ENCODE assay signal across 8 cellular contexts in genomic region chr21:39313457-39314154, GRCh38. TPM values are rescaled to one million over a fixed set of nuclear protein-coding genes. Genes with fewer than 3 reads are reported as not detected.
A peak's percentile ranks its signal among the peaks of the same experiment; 100 is the strongest.
DNase-seq lines count a peak whose midpoint lies in the region; ATAC-seq and TF ChIP-seq lines count a peak whose summit lies in the region.

BRWD1 (minus strand) TSS chr21:39313632; CDS start chr21:39313491, 141 bp downstream.

- POLR2A ChIA-PET in RWPE1 (lab: Yijun Ruan, JAX; ENCODE audit: low non-redundant PET): interaction anchor here (0.6 kb wide), 1 partner anchor 47 kb away, joined by 3 read pairs; no protein-coding TSS in a partner anchor

- WGBS in stomach, 5 donors: 0 to 1% (median 0%) methylated on average over 38 to 97 of the region's 101 CpGs

- TF ChIP-seq CTCF in RWPE1 (conservative IDR thresholded peaks at IDR 0.05; ENCODE audit: low read depth): no peak
- peak; percentile 56 for TF ChIP-seq CTCF in neural cell (IDR thresholded peaks at IDR 0.05; ENCODE audit: poor library complexity, severe bottlenecking)
- TF ChIP-seq CTCF in stomach (IDR thresholded peaks at IDR 0.05): peak in 4 of 7 experiments; percentile 18 to 36 (median 25)

- TF ChIP-seq EP300 in neural cell (conservative IDR thresholded peaks at IDR 0.05; ENCODE audit: poor library complexity, severe bottlenecking) (peak; percentile 93), stomach (IDR thresholded peaks at IDR 0.05) (no peak)

- peak in 1 of 4 donors; percentile 55 for TF ChIP-seq POLR2A in stomach (IDR thresholded peaks at IDR 0.05)

- H3K9me3 ChIP-seq in neural cell (ENCODE audit: low read length): no peaks in the 10 kb centered on the region
- no peaks in the 10 kb centered on the region for H3K9me3 ChIP-seq in stomach

- peak; percentile 58 for TF ChIP-seq RAD21 in neural cell (conservative IDR thresholded peaks at IDR 0.05)

- no peaks in the 10 kb centered on the region for H3K36me3 ChIP-seq in neural cell (ENCODE audit: insufficient read depth, low read length)
- H3K36me3 ChIP-seq in stomach: peaks cover 3 to 31% (median 26%) of the 10 kb centered on the region in 4 donors

- H3K79me2 ChIP-seq in neural cell (replicated peaks; ENCODE audit: insufficient read depth, low read length): peaks cover 36% of the 10 kb centered on the region

- intact Hi-C loops in stomach (cut with DNase I; ENCODE audit: low total_unique reads): no loop called here

- H4K20me1 ChIP-seq in neural cell (ENCODE audit: insufficient read depth): peaks cover 6% of the 10 kb centered on the region

- in situ Hi-C loops in KBM-7 (cut with MboI; ENCODE audit: low pct_unique_long_range_greater_than_20kb, low sequenced_read_pairs): no loop called here

- H3K4me2 ChIP-seq in neural cell (ENCODE audit: low read length): peak within 1 kb of the TSS; percentile 79

- H3K27me3 ChIP-seq in neural cell (ENCODE audit: insufficient read depth, low read depth, low read length) (no peaks in the 10 kb centered on the region), stomach (no peaks in the 10 kb centered on the region)

- peaks cover 17 to 57% (median 38%) of the 10 kb centered on the region in 4 donors for H3K4me1 ChIP-seq in stomach

- CTCF ChIA-PET in RWPE1 (lab: Yijun Ruan, JAX): interaction anchor here (0.7 to 1.9 kb wide), 2 partner anchors 27 to 32 kb away, joined by 3 to 8 read pairs; no protein-coding TSS in a partner anchor

- peak within 1 kb of the TSS; percentile 97 for H3K4me3 ChIP-seq in neural cell (ENCODE audit: low read length)
- peak within 1 kb of the TSS; percentile 70 to 95 (median 94) for H3K4me3 ChIP-seq in stomach

- peak; percentile 92 for DNase-seq in DMS153 treated with DMSO at 0.1 percent for 48 hours (lab: John Stamatoyannopoulos, UW; ENCODE audit: unreplicated experiment)
- DNase-seq in KBM-7: peak; percentile 86
- DNase-seq in RWPE1 (ENCODE audit: low spot score): peak; percentile 66
- DNase-seq in activated T-helper 9 cell treated with anti-CD3 and anti-CD28 coated beads, Interleukin-2, amount 50 U/mL, for 16 hours (ENCODE audit: low read depth): peak; percentile 60
- peak; percentile 45 for DNase-seq in fibroblast of the conjunctiva (ENCODE audit: low read depth)
- DNase-seq in stomach: peak; percentile 80

- H3K9me2 ChIP-seq in neural cell (ENCODE audit: insufficient read depth, low read length): no peaks in the 10 kb centered on the region

- H3K27ac ChIP-seq in RWPE1: peak within 1 kb of the TSS; percentile 95
- H3K27ac ChIP-seq in neural cell (ENCODE audit: low read length): peak within 1 kb of the TSS; percentile 97
- H3K27ac ChIP-seq in stomach: peak within 1 kb of the TSS; percentile 91 to 98 (median 97)

- peak within 1 kb of the TSS; percentile 85 for H2AFZ ChIP-seq in neural cell (ENCODE audit: low read depth, low read length)

- H3K9ac ChIP-seq in neural cell (ENCODE audit: low read length): peak within 1 kb of the TSS; percentile 99

- peak; percentile 60 for ATAC-seq in GM21528 (IDR thresholded peaks at IDR 0.05; ENCODE audit: low FRiP score, unreplicated experiment)

- no peaks in the 10 kb centered on the region for H3F3A ChIP-seq in neural cell (ENCODE audit: insufficient read depth, low read length, poor library complexity, severe bottlenecking)

TF ChIP-seq in neural cell, 6 proteins besides CTCF, POLR2A, EP300 and RAD21:
- peak; percentile 80 for TF ChIP-seq MXI1 (conservative IDR thresholded peaks at IDR 0.05; ENCODE audit: poor library complexity, severe bottlenecking)
- peak; percentile 52 for TF ChIP-seq SMC3 (conservative IDR thresholded peaks at IDR 0.05; ENCODE audit: poor library complexity)
- peak; percentile 78 for TF ChIP-seq REST (IDR thresholded peaks at IDR 0.05; ENCODE audit: borderline replicate concordance)
- peak; percentile 98 for TF ChIP-seq TAF1 (IDR thresholded peaks at IDR 0.05; ENCODE audit: low read depth)
- no peak for TF ChIP-seq EZH2 (IDR thresholded peaks at IDR 0.05; ENCODE audit: borderline replicate concordance, insufficient read depth, low read length, poor library complexity, severe bottlenecking)
- TF ChIP-seq POLR2AphosphoS5 (IDR thresholded peaks at IDR 0.05): peak; percentile 72
TF ChIP-seq in neural cell: peak in this region for 5.

RNA-seq across cellular contexts. Expression of gene BRWD1, which starts in this region (rescaled TPM):
- polyA plus RNA-seq in neural cell: 206 and 246 TPM in 2 replicates
- polyA minus RNA-seq in neural cell: 320 and 344 TPM in 2 replicates
- 100 to 1,000 TPM in 1 of 5 donors, 10 to 100 TPM in 4; 50.7 to 216 (median 66.5) TPM for total RNA-seq in stomach
- 1 to 10 TPM; 5.9 to 9.1 (median 8.4) TPM for polyA plus RNA-seq in stomach

Comparison
In these comparisons a context has a peak if more than half of its experiments do, and no peak if none do; other contexts are left out.
1. Peak in every context shown above with its lines: DNase-seq, ATAC-seq, H3K4me3 ChIP-seq and H3K27ac ChIP-seq.
2. RNA of gene BRWD1 (polyA plus RNA-seq): 206 to 246 TPM in neural cell; 5.9 to 9.1 TPM in stomach; every median in the first group is over 10 times any median in the second.